14 cellular contexts compared by ENCODE assay signal in genomic region chr22:19622061-19622441, GRCh38.
DNase-seq lines count a peak whose midpoint lies in the region; ATAC-seq and TF ChIP-seq lines count a peak whose summit lies in the region.
"Had no signal": no experiment of that assay in that cellular context is flagged by ENCODE, and none has a peak within 500 bp of the region (broad histone marks: within the 10 kb centered on the region; RNA-seq: fewer than 3 reads in every experiment).

No MANE protein-coding gene starts in this region.

- H3K36me3 ChIP-seq in neural progenitor cell, result no peaks in the 10 kb centered on the region
- H3K36me3 ChIP-seq: BE2C had no signal

- no peak overlapping the region for H3K56ac ChIP-seq in H9 (ENCODE audit: insufficient read length, low read depth, low read length)

- no peak overlapping the region for H2BK15ac ChIP-seq in H9 (ENCODE audit: low read depth, low read length)

- H3K9ac ChIP-seq in H9 (ENCODE audit: extremely low read depth, insufficient read length, low read length) (no peak overlapping the region), neural progenitor cell (no peak overlapping the region)

- H3K27me3 ChIP-seq in H9 (ENCODE audit: insufficient read depth, low read length), result no peaks in the 10 kb centered on the region; the same call in 1 of the 2 replicates
- no peaks in the 10 kb centered on the region for H3K27me3 ChIP-seq in neural progenitor cell
- H3K27me3 ChIP-seq: BE2C had no signal

- H3T11ph ChIP-seq in H9 (ENCODE audit: low read length), result no peak overlapping the region

- H3K36me3 Mint-ChIP-seq in H9 (ENCODE audit: insufficient read depth in 1 of 3, low read depth in 3 of 3) (peaks cover 0 to 2% (median 0%) of the 10 kb centered on the region in 3 experiments; a peak in 1 of 7 replicates), T-helper 17 cell (ENCODE audit: low read depth) (no peaks in the 10 kb centered on the region), neural progenitor cell (no peaks in the 10 kb centered on the region)

- H3K14ac ChIP-seq in H9 (ENCODE audit: insufficient read depth, low read length), result no peak overlapping the region

- H3K79me2 ChIP-seq in H9 (ENCODE audit: insufficient read depth, low read length) (no peaks in the 10 kb centered on the region), neural progenitor cell (ENCODE audit: low read depth) (no peaks in the 10 kb centered on the region)

- H3K4me3 ChIP-seq in GM12865 (ENCODE audit: low read depth, low read length), result no peak overlapping the region
- H3K4me3 ChIP-seq in neural progenitor cell, result no peak overlapping the region

- peaks cover 58 to 65% of the 10 kb centered on the region in 2 experiments for H3K4me1 Mint-ChIP-seq in H9
- H3K4me1 Mint-ChIP-seq in T-helper 17 cell, result peaks cover 13% of the 10 kb centered on the region
- H3K4me1 Mint-ChIP-seq in neural progenitor cell, result peaks cover 46% of the 10 kb centered on the region

- H3K4me1 ChIP-seq in H9 (ENCODE audit: insufficient read depth, low read length), result peaks cover 13% of the 10 kb centered on the region; the same call in 1 of the 2 replicates
- H3K4me1 ChIP-seq in neural progenitor cell, result peaks cover 29% of the 10 kb centered on the region

- peak; percentile 23 for ATAC-seq in T-helper 17 cell
- no peak for ATAC-seq in GM21447 (IDR thresholded peaks at IDR 0.05; ENCODE audit: unreplicated experiment)
- ATAC-seq: activated CD8-positive, alpha-beta T cell treated with anti-CD3 and anti-CD28 coated beads, Interleukin-2, amount 10 ng/mL, durations not matched to agents 7 days and 5 days had no signal

- H4K20me1 ChIP-seq in H9 (ENCODE audit: control insufficient read depth, insufficient read depth, insufficient read length) (no peaks in the 10 kb centered on the region), neural progenitor cell (ENCODE audit: low read depth) (no peaks in the 10 kb centered on the region)

- no peak overlapping the region for H2BK20ac ChIP-seq in H9 (ENCODE audit: low read depth, low read length, poor library complexity, severe bottlenecking)

- H3K18ac ChIP-seq in H9 (ENCODE audit: insufficient read length, low read depth, low read length), result peak overlapping the region; percentile 12

- DNase-seq in GM12865 (ENCODE audit: low read depth) (peak; percentile 67), H9 (no peak), T-helper 17 cell (no peak), neural progenitor cell (ENCODE audit: low spot score) (no peak), glomerular visceral epithelial cell (ENCODE audit: extremely low spot score) (no peak), T-helper 2 cell (no peak)
- no peak for DNase-seq in activated T-cell treated with anti-CD3 and anti-CD28 coated beads, Interleukin-2, amount 50 U/mL, for 48 hours
- DNase-seq: activated CD8-positive, alpha-beta T cell treated with anti-CD3 and anti-CD28 coated beads, Interleukin-2, amount 10 ng/mL, durations not matched to agents 7 days and 5 days; BE2C; effector CD8-positive, alpha-beta T cell; NCI-H1436; NCI-H774; right cardiac atrium had no signal

- H4K8ac ChIP-seq in H9 (replicated peaks; ENCODE audit: insufficient read length, low read depth, low read length), result no peak overlapping the region

- no peak overlapping the region for H3K23ac ChIP-seq in H9 (ENCODE audit: insufficient read length, low read depth, low read length)

- H2BK5ac ChIP-seq in H9 (ENCODE audit: insufficient read length, low read length), result no peak overlapping the region

- H3K27me3 Mint-ChIP-seq in H9 (ENCODE audit: low read depth) (peaks cover 3% of the 10 kb centered on the region; the same call in 1 of the 2 replicates), T-helper 17 cell (peaks cover 12% of the 10 kb centered on the region), neural progenitor cell (ENCODE audit: insufficient read depth, low read depth) (peaks cover 20% of the 10 kb centered on the region)

- H2BK12ac ChIP-seq in H9 (ENCODE audit: insufficient read length, low read depth, low read length), result no peak overlapping the region

- H4K5ac ChIP-seq in H9 (ENCODE audit: insufficient read length, low read depth, low read length), result no peak overlapping the region

- no CpG with 5 or more reads among the region's 11 CpGs for WGBS in H9 (ENCODE audit: extremely low coverage, insufficient read length, low lambda C conversion rate)

- H3K23me2 ChIP-seq in H9 (ENCODE audit: insufficient read length, low read depth, low read length, poor library complexity, severe bottlenecking), result peaks cover 3% of the 10 kb centered on the region

- H3K27ac ChIP-seq in H9 (ENCODE audit: insufficient read length, low read depth, low read length), result no peak overlapping the region
- no peak overlapping the region for H3K27ac ChIP-seq in neural progenitor cell

- H3K4ac ChIP-seq in H9 (ENCODE audit: low read depth, low read length), result no peak overlapping the region

- H3K4me2 ChIP-seq in H9 (ENCODE audit: insufficient read depth, insufficient read length, low read length) (no peak overlapping the region), neural progenitor cell (peak overlapping the region; percentile 58)

- TF ChIP-seq CTCF in GM12865 (IDR thresholded peaks at IDR 0.05; ENCODE audit: insufficient read depth, low read depth, low read length, missing control alignments), result no peak
- no peak for TF ChIP-seq CTCF in H9 (conservative IDR thresholded peaks at IDR 0.05)
- TF ChIP-seq CTCF in neural progenitor cell (IDR thresholded peaks at IDR 0.05), result no peak

- H3F3A ChIP-seq in neural progenitor cell (ENCODE audit: low read depth), result peaks cover 23% of the 10 kb centered on the region

- no peak overlapping the region for H4K91ac ChIP-seq in H9 (ENCODE audit: insufficient read length, low read depth, low read length)

- H2BK120ac ChIP-seq in H9 (ENCODE audit: low read depth, low read length, poor library complexity, severe bottlenecking), result no peak overlapping the region

- H2AK5ac ChIP-seq in H9 (ENCODE audit: insufficient read length, low read length), result no peak overlapping the region

- H2AFZ ChIP-seq in H9 (ENCODE audit: low read length) (no peak overlapping the region), neural progenitor cell (replicated peaks) (no peak overlapping the region)

- H3K79me1 ChIP-seq in H9 (ENCODE audit: insufficient read depth, low read depth, low read length, poor library complexity, severe bottlenecking), result no peaks in the 10 kb centered on the region

- H3K27ac Mint-ChIP-seq in H9 (peak overlapping the region; percentile 93), T-helper 17 cell (peak overlapping the region; percentile 74), neural progenitor cell (peak overlapping the region; percentile 95)
- H3K27ac Mint-ChIP-seq: activated CD8-positive, alpha-beta T cell treated with anti-CD3 and anti-CD28 coated beads, Interleukin-2, amount 10 ng/mL, durations not matched to agents 7 days and 5 days had no signal

- H3K9me3 ChIP-seq in H9 (ENCODE audit: control insufficient read depth, low read depth, low read length), result no peaks in the 10 kb centered on the region
- no peaks in the 10 kb centered on the region for H3K9me3 ChIP-seq in T-helper 17 cell (ENCODE audit: control insufficient read depth, low read length, poor library complexity, severe bottlenecking)
- H3K9me3 ChIP-seq in neural progenitor cell (ENCODE audit: low read depth), result no peaks in the 10 kb centered on the region
- H3K9me3 ChIP-seq: BE2C had no signal

- H3K9me3 Mint-ChIP-seq in H9, result no peaks in the 10 kb centered on the region; a peak in 1 of 5 replicates
- no peaks in the 10 kb centered on the region for H3K9me3 Mint-ChIP-seq in neural progenitor cell

- H3K4me3 Mint-ChIP-seq in H9, result peak overlapping the region in 1 of 2 experiments; percentile 53; a peak in 2 of 5 replicates
- H3K4me3 Mint-ChIP-seq in T-helper 17 cell, result no peak overlapping the region
- H3K4me3 Mint-ChIP-seq in neural progenitor cell, result peak overlapping the region; percentile 75
- H3K4me3 Mint-ChIP-seq: activated CD8-positive, alpha-beta T cell treated with anti-CD3 and anti-CD28 coated beads, Interleukin-2, amount 10 ng/mL, durations not matched to agents 7 days and 5 days had no signal
